In genomic region chr11:128492903-128493569, GRCh38 we compare ENCODE assay signal across 11 cellular contexts.
DNase-seq lines count a peak whose midpoint lies in the region; ATAC-seq and TF ChIP-seq lines count a peak whose summit lies in the region.
"Had no signal": no experiment of that assay in that cellular context is flagged by ENCODE, and none has a peak within 500 bp of the region (broad histone marks: within the 10 kb centered on the region; RNA-seq: fewer than 3 reads in every experiment).

No MANE protein-coding gene starts in this region.

- peaks cover 20% of the 10 kb centered on the region for H3K36me3 ChIP-seq in right atrium auricular region

- peaks cover 22% of the 10 kb centered on the region for H3K36me3 Mint-ChIP-seq in T-helper 17 cell (ENCODE audit: low read depth)

- H3K4me1 Mint-ChIP-seq in T-helper 17 cell: peaks cover 83% of the 10 kb centered on the region

- no peaks in the 10 kb centered on the region for H3K27me3 Mint-ChIP-seq in T-helper 17 cell

- ATAC-seq in T-helper 17 cell (peak; percentile 54), GM18907 (IDR thresholded peaks at IDR 0.05; ENCODE audit: unreplicated experiment) (no peak)

- H3K4me1 ChIP-seq in right atrium auricular region: peaks cover 0 to 80% of the 10 kb centered on the region in 2 donors

- peak overlapping the region; percentile 47 to 49 for H3K27ac ChIP-seq in right atrium auricular region

- H3K4me3 ChIP-seq in right atrium auricular region: no peak overlapping the region

- TF ChIP-seq CTCF in right atrium auricular region (IDR thresholded peaks at IDR 0.05): no peak

- peak overlapping the region; percentile 87 for H3K4me3 Mint-ChIP-seq in T-helper 17 cell

- no peaks in the 10 kb centered on the region for H3K27me3 ChIP-seq in right atrium auricular region

- peak overlapping the region; percentile 100 for H3K27ac Mint-ChIP-seq in T-helper 17 cell

- peak; percentile 54 for DNase-seq in activated CD4-positive, alpha-beta T cell treated with anti-CD3 and anti-CD28 coated beads for 48 hours
- DNase-seq in activated CD4-positive, alpha-beta T cell treated with anti-CD3 and anti-CD28 coated beads for 1 hour: no peak
- DNase-seq in T-helper 17 cell (no peak), right atrium auricular region (ENCODE audit: low spot score) (no peak), cerebellar cortex (ENCODE audit: low spot score) (no peak), COR-L47 (lab: John Stamatoyannopoulos, UW) (no peak)
- DNase-seq in stimulated activated naive CD4-positive, alpha-beta T cell treated with Interleukin-2 at 50 U/mL for 16 hours (lab: John Stamatoyannopoulos, UW): peak; percentile 33
- DNase-seq: ACHN; NCI-H524 treated with DMSO at 0.1 percent for 48 hours; stimulated activated CD4-positive, alpha-beta T cell treated with anti-CD3 and anti-CD28 coated beads, Interleukin-2, amount 100 ng/mL, for 24 hours had no signal

- H3K9me3 ChIP-seq in T-helper 17 cell (ENCODE audit: control insufficient read depth, low read length, poor library complexity, severe bottlenecking) (no peaks in the 10 kb centered on the region), right atrium auricular region (no peaks in the 10 kb centered on the region)

Comparison
In these comparisons a context has a peak if more than half of its experiments do, and no peak if none do; other contexts are left out.
1. DNase-seq: peak in activated CD4-positive, alpha-beta T cell treated with anti-CD3 and anti-CD28 coated beads for 48 hours (single experiment) and stimulated activated naive CD4-positive, alpha-beta T cell treated with Interleukin-2 at 50 U/mL for 16 hours (single experiment); none in activated CD4-positive, alpha-beta T cell treated with anti-CD3 and anti-CD28 coated beads for 1 hour (single experiment), T-helper 17 cell (0 of 3), right atrium auricular region (single experiment), cerebellar cortex (single experiment) and COR-L47 (single experiment).